Comparison of ENCODE assay signal across 10 cellular contexts in the genomic region with DNA sequence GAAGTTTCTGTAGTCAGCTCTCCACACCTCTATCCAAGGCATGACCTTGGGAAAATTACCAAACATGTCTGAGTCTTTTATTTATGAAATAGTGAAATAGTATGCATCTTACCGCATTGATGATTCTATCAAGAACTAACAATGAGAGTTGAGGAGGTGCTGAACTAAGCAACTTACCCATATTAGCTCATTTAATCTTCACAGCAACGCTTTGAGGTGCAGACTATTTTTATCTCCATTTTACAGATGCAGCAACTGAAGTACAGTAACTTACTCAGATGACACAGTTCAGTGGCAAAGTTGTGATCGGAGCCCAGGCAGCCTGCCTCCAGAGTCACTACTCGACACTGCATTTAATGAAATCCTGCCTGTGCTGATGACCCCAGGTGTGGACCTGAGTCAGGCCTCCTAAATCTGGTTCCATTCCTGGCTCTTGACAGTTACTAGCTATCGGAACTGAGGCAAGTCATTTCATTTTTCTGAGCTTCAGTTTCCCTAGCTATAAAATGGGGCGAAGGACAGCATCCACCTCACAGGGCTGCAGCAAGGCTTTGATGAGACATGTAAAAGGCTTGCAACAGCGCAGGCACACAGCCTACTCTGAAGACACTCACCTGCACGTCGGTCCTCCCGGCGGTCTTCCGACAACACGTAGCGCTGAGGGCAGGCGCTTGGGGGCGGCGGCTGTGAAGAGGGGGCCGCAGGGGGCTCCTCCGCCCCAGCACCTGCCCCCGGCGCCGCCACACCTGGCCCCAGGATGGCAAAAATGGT. TPM values are rescaled to one million over a fixed set of nuclear protein-coding genes. Genes with fewer than 3 reads are reported as not detected.
DNase-seq lines count a peak whose midpoint lies in the region; ATAC-seq and TF ChIP-seq lines count a peak whose summit lies in the region.
"Had no signal": no experiment of that assay in that cellular context is flagged by ENCODE, and none has a peak within 500 bp of the region (broad histone marks: within the 10 kb centered on the region; RNA-seq: fewer than 3 reads in every experiment).

No MANE protein-coding gene starts in this region.

- H3K27me3 ChIP-seq in HUES64 (ENCODE audit: insufficient read depth, low read length) (peaks cover 19% of the 10 kb centered on the region), mammary epithelial cell (ENCODE audit: insufficient read depth, low read length) (no peaks in the 10 kb centered on the region), mucosa of stomach (ENCODE audit: control insufficient read depth, insufficient read depth, low read length) (no peaks in the 10 kb centered on the region), gastroesophageal sphincter (peaks cover 3% of the 10 kb centered on the region)

- H3K9me3 ChIP-seq in HUES64 (ENCODE audit: insufficient read depth, low read depth, low read length): no peaks in the 10 kb centered on the region
- H3K9me3 ChIP-seq in mammary epithelial cell (replicated peaks; ENCODE audit: insufficient read depth, low read length): no peaks in the 10 kb centered on the region
- H3K9me3 ChIP-seq in mucosa of stomach (ENCODE audit: control insufficient read depth, low read length): no peaks in the 10 kb centered on the region
- H3K9me3 ChIP-seq in gastroesophageal sphincter: no peaks in the 10 kb centered on the region

- POLR2A ChIA-PET in AG04449 (lab: Yijun Ruan, JAX): interaction anchor here (2.4 kb wide), 1 partner anchor 15 kb away, joined by 8 read pairs; a partner anchor contains a TSS

- H4K20me1 ChIP-seq in mammary epithelial cell (ENCODE audit: insufficient read depth, low read length): no peaks in the 10 kb centered on the region

- peaks cover 11% of the 10 kb centered on the region for H3K36me3 ChIP-seq in HUES64 (ENCODE audit: insufficient read depth, low read length)
- H3K36me3 ChIP-seq in mammary epithelial cell (ENCODE audit: insufficient read depth, low read length): peaks cover 7% of the 10 kb centered on the region
- H3K36me3 ChIP-seq in mucosa of stomach (ENCODE audit: control insufficient read depth, insufficient read depth, low read length): no peaks in the 10 kb centered on the region
- H3K36me3 ChIP-seq in gastroesophageal sphincter: peaks cover 0 to 36% of the 10 kb centered on the region in 2 donors

- in situ Hi-C loops in mammary epithelial cell (cut with MboI; ENCODE audit: low sequenced_read_pairs in 2 of 2): no loop called here

- ATAC-seq in HG03571 (IDR thresholded peaks at IDR 0.05; ENCODE audit: unreplicated experiment) (no peak), gastroesophageal sphincter (no peak), GM21447 (IDR thresholded peaks at IDR 0.05; ENCODE audit: unreplicated experiment) (no peak)

- no TSS peak for BruUV-seq in mammary epithelial cell (replicated peaks; lab: Mats Ljungman, UMichigan)

- WGBS in HUES64: 32% methylated on average over 22 of the region's 22 CpGs
- 48% methylated on average over 12 of the region's 22 CpGs for WGBS in mammary epithelial cell (ENCODE audit: low coverage, missing lambda C conversion rate)
- 82 to 83% methylated on average over 5 to 6 of the region's 22 CpGs for WGBS in gastroesophageal sphincter (ENCODE audit: low coverage in 1 of 2), 2 donors

- no peak for TF ChIP-seq EP300 in gastroesophageal sphincter (IDR thresholded peaks at IDR 0.05)

- H3K9ac ChIP-seq in HUES64 (ENCODE audit: low read depth, low read length): no peak overlapping the region
- H3K9ac ChIP-seq in mammary epithelial cell (ENCODE audit: insufficient read depth, low read length): no peak overlapping the region
- H3K9ac ChIP-seq in mucosa of stomach (ENCODE audit: low read length): peak overlapping the region; percentile 39

- intact Hi-C loops in mammary epithelial cell (cut with micrococcal nuclease): loop anchor here (5.0 kb wide), 1 partner anchor 96 kb away; a partner anchor contains a TSS

- DNase-seq in AG04449 (ENCODE audit: low read depth, low spot score) (no peak), mammary epithelial cell (no peak), AG20443 (ENCODE audit: low spot score) (no peak)
- DNase-seq: NCI-H146 had no signal

- CTCF ChIA-PET in AG04449 (lab: Yijun Ruan, JAX) (interaction anchor here (0.7 to 2.6 kb wide), 6 partner anchors 14 to 109 kb away, joined by 3 to 7 read pairs (median 3); no protein-coding TSS in a partner anchor), mammary epithelial cell (lab: Charles Lee; ENCODE audit: low non-redundant PET) (no interaction called here)

- H3K4me1 ChIP-seq in HUES64 (ENCODE audit: insufficient read depth, low read length): no peaks in the 10 kb centered on the region
- peaks cover 13% of the 10 kb centered on the region for H3K4me1 ChIP-seq in mammary epithelial cell (ENCODE audit: insufficient read depth, low read length)
- peaks cover 13% of the 10 kb centered on the region for H3K4me1 ChIP-seq in mucosa of stomach (ENCODE audit: control insufficient read depth, insufficient read depth, low read length)
- H3K4me1 ChIP-seq in gastroesophageal sphincter: peaks cover 0 to 29% (median 8%) of the 10 kb centered on the region in 3 donors

- no peak for TF ChIP-seq POLR2A in gastroesophageal sphincter (IDR thresholded peaks at IDR 0.05)

- peaks cover 17% of the 10 kb centered on the region for H3K79me2 ChIP-seq in mammary epithelial cell (ENCODE audit: insufficient read depth, low read length)

- TF ChIP-seq CTCF in AG04449 (IDR thresholded peaks at IDR 0.05; ENCODE audit: insufficient read depth, low read length, missing control alignments): no peak
- TF ChIP-seq CTCF in mammary epithelial cell (conservative IDR thresholded peaks at IDR 0.05 in 1 of 2, IDR thresholded peaks at IDR 0.05 in 1 of 2; ENCODE audit: extremely low read depth in 1 of 2, insufficient read depth in 1 of 2, low read depth in 1 of 2, low read length in 2 of 2): no peak
- TF ChIP-seq CTCF in gastroesophageal sphincter (IDR thresholded peaks at IDR 0.05): no peak

- no peak overlapping the region for H3K27ac ChIP-seq in HUES64 (ENCODE audit: low read depth, low read length)
- no peak overlapping the region for H3K27ac ChIP-seq in mammary epithelial cell (ENCODE audit: insufficient read depth, low read depth, low read length)
- peak overlapping the region in 2 of 4 donors; percentile 77 to 88 for H3K27ac ChIP-seq in gastroesophageal sphincter

- H2AFZ ChIP-seq in mammary epithelial cell (ENCODE audit: low read depth, low read length): peak overlapping the region; percentile 88

- dilution Hi-C loops in mammary epithelial cell (cut with HindIII; ENCODE audit: low sequenced_read_pairs): loop anchor here (5.0 kb wide), 1 partner anchor 96 kb away; a partner anchor contains a TSS

- H3K4me3 ChIP-seq in AG04449 (ENCODE audit: low read depth, low read length): peak overlapping the region; percentile 83
- H3K4me3 ChIP-seq in HUES64 (ENCODE audit: low read length): peak overlapping the region; percentile 73
- H3K4me3 ChIP-seq in mammary epithelial cell (replicated peaks in 1 of 3; ENCODE audit: insufficient read depth in 1 of 3, low read depth in 2 of 3, low read length in 3 of 3): peak overlapping the region; percentile 20 to 68 (median 63)
- no peak overlapping the region for H3K4me3 ChIP-seq in mucosa of stomach (ENCODE audit: low read length)
- H3K4me3 ChIP-seq in gastroesophageal sphincter: peak overlapping the region in 1 of 2 donors; percentile 74

- peak overlapping the region; percentile 90 for H3K4me2 ChIP-seq in mammary epithelial cell (ENCODE audit: insufficient read depth, low read depth, low read length)

RNA-seq across cellular contexts. Expression of a gene that starts 1.6 kb away (rescaled TPM):
- polyA plus RNA-seq in HUES64 (2013, experiment 1 of 2): 6.8 TPM
- 6.0 TPM for polyA plus RNA-seq in HUES64 (2013, experiment 2 of 2)
- 1 to 10 TPM; 1.8 to 8.9 TPM for total RNA-seq in mammary epithelial cell
- polyA plus RNA-seq in mammary epithelial cell: 1.4 TPM
- polyA minus RNA-seq in mammary epithelial cell: 1.8 TPM
- 1 to 10 TPM; 1.3 to 4.6 (median 2.8) TPM for total RNA-seq in gastroesophageal sphincter

RNA-seq across cellular contexts. Expression of a gene that starts 13.7 kb away (rescaled TPM):
- not detected for polyA plus RNA-seq in HUES64 (2013, experiment 1 of 2)
- polyA plus RNA-seq in HUES64 (2013, experiment 2 of 2): 0.19 TPM
- not detected for total RNA-seq in mammary epithelial cell
- not detected for polyA plus RNA-seq in mammary epithelial cell
- polyA minus RNA-seq in mammary epithelial cell: not detected
- total RNA-seq in gastroesophageal sphincter: not detected
- total RNA-seq: dermis blood vessel endothelial cell had no signal

RNA-seq across cellular contexts. Expression of a gene that starts 14.9 kb away (rescaled TPM):
- polyA plus RNA-seq in HUES64 (2013, experiment 1 of 2): 13.8 TPM
- polyA plus RNA-seq in HUES64 (2013, experiment 2 of 2): 15.4 TPM
- total RNA-seq in mammary epithelial cell (10 to 100 TPM; 15.9 to 28.0 TPM), gastroesophageal sphincter (10 to 100 TPM; 25.2 to 53.3 (median 36.2) TPM)
- 5.7 TPM for polyA plus RNA-seq in mammary epithelial cell
- polyA minus RNA-seq in mammary epithelial cell: 6.1 TPM

RNA-seq across cellular contexts. Expression of a gene that starts 36.7 kb away (rescaled TPM):
- 10.9 TPM for polyA plus RNA-seq in HUES64 (2013, experiment 1 of 2)
- polyA plus RNA-seq in HUES64 (2013, experiment 2 of 2): 11.9 TPM
- total RNA-seq in mammary epithelial cell (not detected), gastroesophageal sphincter (under 1 TPM in 1 of 4 donors, not detected in 3; 0.42 TPM)
- polyA plus RNA-seq in mammary epithelial cell: not detected
- polyA minus RNA-seq in mammary epithelial cell: not detected
- total RNA-seq: dermis blood vessel endothelial cell had no signal

RNA-seq across cellular contexts. Expression of a gene that starts 37.9 kb away (rescaled TPM):
- 50.7 TPM for polyA plus RNA-seq in HUES64 (2013, experiment 1 of 2)
- polyA plus RNA-seq in HUES64 (2013, experiment 2 of 2): 49.3 TPM
- total RNA-seq in mammary epithelial cell (10 to 100 TPM; 32.3 to 81.6 TPM), gastroesophageal sphincter (10 to 100 TPM; 25.5 to 35.6 (median 30.8) TPM)
- 56.2 TPM for polyA plus RNA-seq in mammary epithelial cell
- 163 TPM for polyA minus RNA-seq in mammary epithelial cell
